ENCODE assay signal across 9 cellular contexts in the genomic region with DNA sequence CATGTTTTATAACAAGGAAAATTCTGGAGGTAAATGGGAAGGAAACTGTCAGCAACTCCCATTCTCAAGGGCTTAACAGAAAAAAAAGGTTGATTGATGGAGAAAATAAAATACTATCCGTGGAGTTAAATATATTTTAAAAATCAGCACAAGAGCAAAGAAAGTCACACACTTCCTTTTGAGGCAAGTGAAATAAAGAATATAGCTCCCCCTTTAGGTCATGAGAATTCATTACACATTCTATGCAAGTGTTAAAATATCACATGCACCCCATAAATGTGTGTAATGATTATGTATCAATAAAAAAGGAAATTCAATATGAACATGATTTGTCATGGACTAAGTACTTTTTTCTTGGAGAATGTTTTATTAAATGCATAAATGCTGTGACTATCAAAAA.
DNase-seq lines count a peak whose midpoint lies in the region; ATAC-seq and TF ChIP-seq lines count a peak whose summit lies in the region.
"Had no signal": no experiment of that assay in that cellular context is flagged by ENCODE, and none has a peak within 500 bp of the region (broad histone marks: within the 10 kb centered on the region; RNA-seq: fewer than 3 reads in every experiment).

No MANE protein-coding gene starts in this region.

- intact Hi-C loops in MCF 10A (cut with micrococcal nuclease), result no loop called here

- no peak overlapping the region for H3K4me2 ChIP-seq in smooth muscle cell

- H3K27ac ChIP-seq in smooth muscle cell (ENCODE audit: low read depth), result no peak overlapping the region
- H3K27ac ChIP-seq: suprapubic skin had no signal

- H3K4me1 ChIP-seq in smooth muscle cell (ENCODE audit: low read depth), result no peaks in the 10 kb centered on the region
- H3K4me1 ChIP-seq: suprapubic skin had no signal

- no peaks in the 10 kb centered on the region for H3K27me3 ChIP-seq in smooth muscle cell (ENCODE audit: low read depth)
- H3K27me3 ChIP-seq: suprapubic skin had no signal

- H3K9me3 ChIP-seq in smooth muscle cell (replicated peaks; ENCODE audit: low read depth), result no peaks in the 10 kb centered on the region

- no peaks in the 10 kb centered on the region for H3F3A ChIP-seq in smooth muscle cell (ENCODE audit: low read depth)

- no peak overlapping the region for H3K27ac Mint-ChIP-seq in MCF 10A (ENCODE audit: low read depth, unreplicated experiment)
- no peak overlapping the region for H3K27ac Mint-ChIP-seq in activated T-cell treated with anti-CD3 and anti-CD28 coated beads, Interleukin-2, amount 50 U/mL, for 72 hours
- no peak overlapping the region for H3K27ac Mint-ChIP-seq in stimulated activated naive B cell treated with anti-CD40 and anti-IgM and Interleukin-4, amounts not matched to agents 10 μg/mL and 1 μg/mL and 100 μg/mL, for 72 hours

- POLR2A ChIA-PET in MCF 10A (lab: Yijun Ruan, JAX), result interaction anchor here (0.7 kb wide), 1 partner anchor 15 kb away, joined by 5 read pairs; no protein-coding TSS in a partner anchor

- H4K20me1 ChIP-seq in smooth muscle cell (ENCODE audit: low read depth), result no peaks in the 10 kb centered on the region

- peak; percentile 16 for DNase-seq in SKM-1 treated with dmso at 0.1 percent for 144 hours (lab: John Stamatoyannopoulos, UW; ENCODE audit: unreplicated experiment)
- DNase-seq in SKM-1 (lab: John Stamatoyannopoulos, UW; ENCODE audit: unreplicated experiment), result no peak
- DNase-seq in MCF 10A (ENCODE audit: unreplicated experiment), result peak; percentile 13
- DNase-seq in smooth muscle cell (lab: John Stamatoyannopoulos, UW; ENCODE audit: unreplicated experiment), result no peak
- no peak for DNase-seq in activated T-cell treated with anti-CD3 and anti-CD28 coated beads, Interleukin-2, amount 50 U/mL, for 72 hours
- DNase-seq in stimulated activated naive B cell treated with anti-CD40 and anti-IgM and Interleukin-4, amounts not matched to agents 10 μg/mL and 1 μg/mL and 100 μg/mL, for 72 hours, result no peak

- peak; percentile 49; the same call in 1 of the 2 replicates for TF ChIP-seq CTCF in LNCAP (IDR thresholded peaks at IDR 0.05)
- peak; percentile 35 for TF ChIP-seq CTCF in MCF 10A (IDR thresholded peaks at IDR 0.05; ENCODE audit: unreplicated experiment)
- peak; percentile 42 for TF ChIP-seq CTCF in smooth muscle cell (IDR thresholded peaks at IDR 0.05; ENCODE audit: borderline replicate concordance, insufficient read depth, poor library complexity, severe bottlenecking)

- H3K4me3 Mint-ChIP-seq in MCF 10A (ENCODE audit: unreplicated experiment), result no peak overlapping the region
- no peak overlapping the region for H3K4me3 Mint-ChIP-seq in activated T-cell treated with anti-CD3 and anti-CD28 coated beads, Interleukin-2, amount 50 U/mL, for 72 hours
- no peak overlapping the region for H3K4me3 Mint-ChIP-seq in stimulated activated naive B cell treated with anti-CD40 and anti-IgM and Interleukin-4, amounts not matched to agents 10 μg/mL and 1 μg/mL and 100 μg/mL, for 72 hours

- BruUV-seq in MCF 10A (replicated peaks; lab: Mats Ljungman, UMichigan), result no TSS peak

- no peaks in the 10 kb centered on the region for H3K36me3 ChIP-seq in smooth muscle cell (ENCODE audit: low read depth)
- H3K36me3 ChIP-seq: suprapubic skin had no signal

- H3K4me3 ChIP-seq in smooth muscle cell, result no peak overlapping the region
- H3K4me3 ChIP-seq: suprapubic skin had no signal

- H3K9ac ChIP-seq in smooth muscle cell (ENCODE audit: low read depth), result no peak overlapping the region

- H3K9me3 Mint-ChIP-seq in MCF 10A (ENCODE audit: unreplicated experiment), result peaks cover 7% of the 10 kb centered on the region
- H3K9me3 Mint-ChIP-seq in activated T-cell treated with anti-CD3 and anti-CD28 coated beads, Interleukin-2, amount 50 U/mL, for 72 hours, result peaks cover 0 to 2% of the 10 kb centered on the region in 2 donors
- H3K9me3 Mint-ChIP-seq in stimulated activated naive B cell treated with anti-CD40 and anti-IgM and Interleukin-4, amounts not matched to agents 10 μg/mL and 1 μg/mL and 100 μg/mL, for 72 hours, result peaks cover 0 to 6% of the 10 kb centered on the region in 2 donors

- 74% methylated on average over 1 of the region's 1 CpG for WGBS in smooth muscle cell (ENCODE audit: low lambda C conversion rate)

- CTCF ChIA-PET in MCF 10A (lab: Yijun Ruan, JAX), result interaction anchor here (0.7 to 1.0 kb wide), 3 partner anchors 9 to 438 kb away, joined by 3 to 4 read pairs (median 4); no protein-coding TSS in a partner anchor

- no peaks in the 10 kb centered on the region for H3K4me1 Mint-ChIP-seq in MCF 10A (ENCODE audit: insufficient read depth, unreplicated experiment)
- no peaks in the 10 kb centered on the region for H3K4me1 Mint-ChIP-seq in activated T-cell treated with anti-CD3 and anti-CD28 coated beads, Interleukin-2, amount 50 U/mL, for 72 hours (ENCODE audit: low read depth)
- H3K4me1 Mint-ChIP-seq in stimulated activated naive B cell treated with anti-CD40 and anti-IgM and Interleukin-4, amounts not matched to agents 10 μg/mL and 1 μg/mL and 100 μg/mL, for 72 hours, result no peaks in the 10 kb centered on the region

- H2AFZ ChIP-seq in smooth muscle cell (ENCODE audit: low read depth), result no peak overlapping the region

- H3K27me3 Mint-ChIP-seq in MCF 10A (ENCODE audit: insufficient read depth, unreplicated experiment), result no peaks in the 10 kb centered on the region
- no peaks in the 10 kb centered on the region for H3K27me3 Mint-ChIP-seq in activated T-cell treated with anti-CD3 and anti-CD28 coated beads, Interleukin-2, amount 50 U/mL, for 72 hours (ENCODE audit: low read depth)
- H3K27me3 Mint-ChIP-seq in stimulated activated naive B cell treated with anti-CD40 and anti-IgM and Interleukin-4, amounts not matched to agents 10 μg/mL and 1 μg/mL and 100 μg/mL, for 72 hours, result no peaks in the 10 kb centered on the region

- no peaks in the 10 kb centered on the region for H3K79me2 ChIP-seq in smooth muscle cell (ENCODE audit: low read depth)

- H3K36me3 Mint-ChIP-seq in MCF 10A (ENCODE audit: insufficient read depth, unreplicated experiment), result no peaks in the 10 kb centered on the region
- no peaks in the 10 kb centered on the region for H3K36me3 Mint-ChIP-seq in activated T-cell treated with anti-CD3 and anti-CD28 coated beads, Interleukin-2, amount 50 U/mL, for 72 hours (ENCODE audit: insufficient read depth in 2 of 2)
- no peaks in the 10 kb centered on the region for H3K36me3 Mint-ChIP-seq in stimulated activated naive B cell treated with anti-CD40 and anti-IgM and Interleukin-4, amounts not matched to agents 10 μg/mL and 1 μg/mL and 100 μg/mL, for 72 hours

- ATAC-seq in HG02642 (IDR thresholded peaks at IDR 0.05; ENCODE audit: poor library complexity, unreplicated experiment), result no peak
- no peak for ATAC-seq in activated T-cell treated with anti-CD3 and anti-CD28 coated beads, Interleukin-2, amount 50 U/mL, for 72 hours (replicated peaks in 1 of 2)
- ATAC-seq in stimulated activated naive B cell treated with anti-CD40 and anti-IgM and Interleukin-4, amounts not matched to agents 10 μg/mL and 1 μg/mL and 100 μg/mL, for 72 hours (replicated peaks), result no peak

Comparison
In these comparisons a context has a peak if more than half of its experiments do, and no peak if none do; other contexts are left out.
1. DNase-seq: peak in SKM-1 treated with dmso at 0.1 percent for 144 hours (single experiment) and MCF 10A (single experiment); none in SKM-1 (single experiment), smooth muscle cell (single experiment), activated T-cell treated with anti-CD3 and anti-CD28 coated beads, Interleukin-2, amount 50 U/mL, for 72 hours (0 of 2) and stimulated activated naive B cell treated with anti-CD40 and anti-IgM and Interleukin-4, amounts not matched to agents 10 μg/mL and 1 μg/mL and 100 μg/mL, for 72 hours (single experiment).
2. Peak in every context shown above with its lines, with median percentiles within 50 percentile points of each other: CTCF ChIP-seq.